Comparison of ENCODE assay signal across 2 cellular contexts in the genomic region with DNA sequence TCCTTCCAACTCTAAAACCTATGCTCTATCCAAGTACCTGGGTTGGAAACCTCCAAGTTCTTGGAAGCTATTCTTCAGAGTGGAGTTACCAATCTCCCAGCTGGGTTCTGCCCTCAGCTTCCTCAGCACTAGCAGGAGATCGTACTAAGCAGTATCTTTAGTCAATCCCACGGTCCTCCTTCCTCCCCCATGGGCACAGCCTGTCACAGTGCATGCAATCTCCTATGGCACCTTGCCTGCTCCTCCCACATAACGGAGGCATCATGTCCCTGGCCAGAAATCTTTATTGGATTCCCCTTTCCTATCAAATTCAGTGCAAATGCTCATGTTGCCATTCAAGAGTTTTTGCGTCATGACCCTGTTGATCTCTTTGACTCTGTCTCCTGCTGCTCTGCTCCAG.
TF ChIP-seq lines count a peak whose summit lies in the region.

No MANE protein-coding gene starts in this region.

TF ChIP-seq in SK-N-SH, 30 proteins besides CTCF, POLR2A, EP300 and RAD21:
- TF ChIP-seq CHD2 (IDR thresholded peaks at IDR 0.05; ENCODE audit: low read length, partially characterized antibody) (no peak), FOXJ3 (CRISPR knock-in tag; IDR thresholded peaks at IDR 0.05) (no peak), TCF12 (IDR thresholded peaks at IDR 0.05) (no peak), FOXM1 (IDR thresholded peaks at IDR 0.05; ENCODE audit: low read depth) (no peak), FOSL2 (IDR thresholded peaks at IDR 0.05; ENCODE audit: borderline replicate concordance, low read depth) (no peak), MEF2A (IDR thresholded peaks at IDR 0.05; ENCODE audit: borderline replicate concordance, low read depth) (no peak)
- TF ChIP-seq, protein P1, sequence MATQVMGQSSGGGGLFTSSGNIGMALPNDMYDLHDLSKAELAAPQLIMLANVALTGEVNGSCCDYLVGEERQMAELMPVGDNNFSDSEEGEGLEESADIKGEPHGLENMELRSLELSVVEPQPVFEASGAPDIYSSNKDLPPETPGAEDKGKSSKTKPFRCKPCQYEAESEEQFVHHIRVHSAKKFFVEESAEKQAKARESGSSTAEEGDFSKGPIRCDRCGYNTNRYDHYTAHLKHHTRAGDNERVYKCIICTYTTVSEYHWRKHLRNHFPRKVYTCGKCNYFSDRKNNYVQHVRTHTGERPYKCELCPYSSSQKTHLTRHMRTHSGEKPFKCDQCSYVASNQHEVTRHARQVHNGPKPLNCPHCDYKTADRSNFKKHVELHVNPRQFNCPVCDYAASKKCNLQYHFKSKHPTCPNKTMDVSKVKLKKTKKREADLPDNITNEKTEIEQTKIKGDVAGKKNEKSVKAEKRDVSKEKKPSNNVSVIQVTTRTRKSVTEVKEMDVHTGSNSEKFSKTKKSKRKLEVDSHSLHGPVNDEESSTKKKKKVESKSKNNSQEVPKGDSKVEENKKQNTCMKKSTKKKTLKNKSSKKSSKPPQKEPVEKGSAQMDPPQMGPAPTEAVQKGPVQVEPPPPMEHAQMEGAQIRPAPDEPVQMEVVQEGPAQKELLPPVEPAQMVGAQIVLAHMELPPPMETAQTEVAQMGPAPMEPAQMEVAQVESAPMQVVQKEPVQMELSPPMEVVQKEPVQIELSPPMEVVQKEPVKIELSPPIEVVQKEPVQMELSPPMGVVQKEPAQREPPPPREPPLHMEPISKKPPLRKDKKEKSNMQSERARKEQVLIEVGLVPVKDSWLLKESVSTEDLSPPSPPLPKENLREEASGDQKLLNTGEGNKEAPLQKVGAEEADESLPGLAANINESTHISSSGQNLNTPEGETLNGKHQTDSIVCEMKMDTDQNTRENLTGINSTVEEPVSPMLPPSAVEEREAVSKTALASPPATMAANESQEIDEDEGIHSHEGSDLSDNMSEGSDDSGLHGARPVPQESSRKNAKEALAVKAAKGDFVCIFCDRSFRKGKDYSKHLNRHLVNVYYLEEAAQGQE (IDR thresholded peaks at IDR 0.05; ENCODE audit: low read depth, low read length), result no peak
- TF ChIP-seq, protein P2, sequence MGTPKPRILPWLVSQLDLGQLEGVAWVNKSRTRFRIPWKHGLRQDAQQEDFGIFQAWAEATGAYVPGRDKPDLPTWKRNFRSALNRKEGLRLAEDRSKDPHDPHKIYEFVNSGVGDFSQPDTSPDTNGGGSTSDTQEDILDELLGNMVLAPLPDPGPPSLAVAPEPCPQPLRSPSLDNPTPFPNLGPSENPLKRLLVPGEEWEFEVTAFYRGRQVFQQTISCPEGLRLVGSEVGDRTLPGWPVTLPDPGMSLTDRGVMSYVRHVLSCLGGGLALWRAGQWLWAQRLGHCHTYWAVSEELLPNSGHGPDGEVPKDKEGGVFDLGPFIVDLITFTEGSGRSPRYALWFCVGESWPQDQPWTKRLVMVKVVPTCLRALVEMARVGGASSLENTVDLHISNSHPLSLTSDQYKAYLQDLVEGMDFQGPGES (IDR thresholded peaks at IDR 0.05; ENCODE audit: low read depth, low read length), result no peak

TF ChIP-seq in SK-N-SH treated with all-trans-retinoic acid at 6 μM for 48 hours, 23 proteins besides CTCF, POLR2A, EP300 and RAD21:
- TF ChIP-seq TOX (CRISPR knock-in tag; IDR thresholded peaks at IDR 0.05; ENCODE audit: borderline replicate concordance) (no peak), TCF4 (CRISPR knock-in tag; IDR thresholded peaks at IDR 0.05; ENCODE audit: borderline replicate concordance) (no peak), OSR1 (CRISPR knock-in tag; IDR thresholded peaks at IDR 0.05) (no peak), ZFP30 (CRISPR knock-in tag; IDR thresholded peaks at IDR 0.05) (no peak), ZNF70 (CRISPR knock-in tag; IDR thresholded peaks at IDR 0.05) (no peak), CSDC2 (CRISPR knock-in tag; IDR thresholded peaks at IDR 0.05) (no peak)
- TF ChIP-seq, protein P3, sequence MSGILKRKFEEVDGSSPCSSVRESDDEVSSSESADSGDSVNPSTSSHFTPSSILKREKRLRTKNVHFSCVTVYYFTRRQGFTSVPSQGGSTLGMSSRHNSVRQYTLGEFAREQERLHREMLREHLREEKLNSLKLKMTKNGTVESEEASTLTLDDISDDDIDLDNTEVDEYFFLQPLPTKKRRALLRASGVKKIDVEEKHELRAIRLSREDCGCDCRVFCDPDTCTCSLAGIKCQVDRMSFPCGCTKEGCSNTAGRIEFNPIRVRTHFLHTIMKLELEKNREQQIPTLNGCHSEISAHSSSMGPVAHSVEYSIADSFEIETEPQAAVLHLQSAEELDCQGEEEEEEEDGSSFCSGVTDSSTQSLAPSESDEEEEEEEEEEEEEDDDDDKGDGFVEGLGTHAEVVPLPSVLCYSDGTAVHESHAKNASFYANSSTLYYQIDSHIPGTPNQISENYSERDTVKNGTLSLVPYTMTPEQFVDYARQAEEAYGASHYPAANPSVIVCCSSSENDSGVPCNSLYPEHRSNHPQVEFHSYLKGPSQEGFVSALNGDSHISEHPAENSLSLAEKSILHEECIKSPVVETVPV (CRISPR knock-in tag; IDR thresholded peaks at IDR 0.05), result no peak
- TF ChIP-seq, protein P4, sequence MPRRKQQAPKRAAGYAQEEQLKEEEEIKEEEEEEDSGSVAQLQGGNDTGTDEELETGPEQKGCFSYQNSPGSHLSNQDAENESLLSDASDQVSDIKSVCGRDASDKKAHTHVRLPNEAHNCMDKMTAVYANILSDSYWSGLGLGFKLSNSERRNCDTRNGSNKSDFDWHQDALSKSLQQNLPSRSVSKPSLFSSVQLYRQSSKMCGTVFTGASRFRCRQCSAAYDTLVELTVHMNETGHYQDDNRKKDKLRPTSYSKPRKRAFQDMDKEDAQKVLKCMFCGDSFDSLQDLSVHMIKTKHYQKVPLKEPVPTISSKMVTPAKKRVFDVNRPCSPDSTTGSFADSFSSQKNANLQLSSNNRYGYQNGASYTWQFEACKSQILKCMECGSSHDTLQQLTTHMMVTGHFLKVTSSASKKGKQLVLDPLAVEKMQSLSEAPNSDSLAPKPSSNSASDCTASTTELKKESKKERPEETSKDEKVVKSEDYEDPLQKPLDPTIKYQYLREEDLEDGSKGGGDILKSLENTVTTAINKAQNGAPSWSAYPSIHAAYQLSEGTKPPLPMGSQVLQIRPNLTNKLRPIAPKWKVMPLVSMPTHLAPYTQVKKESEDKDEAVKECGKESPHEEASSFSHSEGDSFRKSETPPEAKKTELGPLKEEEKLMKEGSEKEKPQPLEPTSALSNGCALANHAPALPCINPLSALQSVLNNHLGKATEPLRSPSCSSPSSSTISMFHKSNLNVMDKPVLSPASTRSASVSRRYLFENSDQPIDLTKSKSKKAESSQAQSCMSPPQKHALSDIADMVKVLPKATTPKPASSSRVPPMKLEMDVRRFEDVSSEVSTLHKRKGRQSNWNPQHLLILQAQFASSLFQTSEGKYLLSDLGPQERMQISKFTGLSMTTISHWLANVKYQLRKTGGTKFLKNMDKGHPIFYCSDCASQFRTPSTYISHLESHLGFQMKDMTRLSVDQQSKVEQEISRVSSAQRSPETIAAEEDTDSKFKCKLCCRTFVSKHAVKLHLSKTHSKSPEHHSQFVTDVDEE (CRISPR knock-in tag; IDR thresholded peaks at IDR 0.05), result no peak
- TF ChIP-seq, protein P5, sequence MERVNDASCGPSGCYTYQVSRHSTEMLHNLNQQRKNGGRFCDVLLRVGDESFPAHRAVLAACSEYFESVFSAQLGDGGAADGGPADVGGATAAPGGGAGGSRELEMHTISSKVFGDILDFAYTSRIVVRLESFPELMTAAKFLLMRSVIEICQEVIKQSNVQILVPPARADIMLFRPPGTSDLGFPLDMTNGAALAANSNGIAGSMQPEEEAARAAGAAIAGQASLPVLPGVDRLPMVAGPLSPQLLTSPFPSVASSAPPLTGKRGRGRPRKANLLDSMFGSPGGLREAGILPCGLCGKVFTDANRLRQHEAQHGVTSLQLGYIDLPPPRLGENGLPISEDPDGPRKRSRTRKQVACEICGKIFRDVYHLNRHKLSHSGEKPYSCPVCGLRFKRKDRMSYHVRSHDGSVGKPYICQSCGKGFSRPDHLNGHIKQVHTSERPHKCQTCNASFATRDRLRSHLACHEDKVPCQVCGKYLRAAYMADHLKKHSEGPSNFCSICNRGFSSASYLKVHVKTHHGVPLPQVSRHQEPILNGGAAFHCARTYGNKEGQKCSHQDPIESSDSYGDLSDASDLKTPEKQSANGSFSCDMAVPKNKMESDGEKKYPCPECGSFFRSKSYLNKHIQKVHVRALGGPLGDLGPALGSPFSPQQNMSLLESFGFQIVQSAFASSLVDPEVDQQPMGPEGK (CRISPR knock-in tag; IDR thresholded peaks at IDR 0.05; ENCODE audit: borderline replicate concordance), result no peak
